ENCODE assay signal across 21 cellular contexts in the genomic region with DNA sequence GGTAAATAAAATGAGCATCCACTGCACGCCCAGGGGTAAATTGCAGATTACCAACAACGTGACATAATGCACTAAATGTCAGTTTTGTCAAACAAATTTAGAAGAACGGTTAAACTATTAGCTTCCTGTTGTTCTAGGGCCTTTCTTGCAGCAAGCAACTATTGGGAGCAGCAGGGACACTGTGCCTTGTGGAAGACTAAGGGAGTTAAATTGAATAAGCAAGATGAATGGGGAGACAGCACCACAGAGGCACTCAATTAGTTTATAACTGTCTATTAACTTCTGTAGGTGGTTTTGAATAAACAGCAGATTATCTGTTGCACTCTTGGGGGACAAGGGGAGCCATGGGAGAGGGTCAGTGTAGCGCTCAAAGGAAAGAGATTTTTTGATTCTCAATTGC.
"Had no signal": no experiment of that assay in that cellular context is flagged by ENCODE, and none has a peak within 500 bp of the region (broad histone marks: within the 10 kb centered on the region; RNA-seq: fewer than 3 reads in every experiment).

No MANE protein-coding gene starts in this region.

- H3K4me3 ChIP-seq: ovary, prostate gland, right atrium auricular region, upper lobe of left lung had no signal

- H3K9me3 ChIP-seq: neutrophil, ovary, prostate gland, right atrium auricular region, upper lobe of left lung had no signal

- DNase-seq: activated B cell treated with CpG ODN at 0.5 μM for 24 hours; activated CD4-positive, alpha-beta T cell treated with anti-CD3 and anti-CD28 coated beads for 36 hours; activated CD4-positive, alpha-beta T cell treated with anti-CD3 and anti-CD28 coated beads, Interleukin-2, amount 50 U/mL, for 4 hours; activated CD8-positive, alpha-beta memory T cell treated with anti-CD3 and anti-CD28 coated beads, Interleukin-2, amount 50 U/mL, for 48 hours; activated naive CD4-positive, alpha-beta T cell treated with anti-CD3 and anti-CD28 coated beads for 36 hours; activated naive CD8-positive, alpha-beta T cell treated with anti-CD3 and anti-CD28 coated beads, Interleukin-2, amount 10 ng/mL, durations not matched to agents 7 days and 5 days; activated T-cell treated with anti-CD3 and anti-CD28 coated beads, Interleukin-2, amount 50 U/mL, for 48 hours; effector CD4-positive, alpha-beta T cell; erythroblast; foreskin fibroblast; left ventricle myocardium superior; mammary epithelial cell; ovary; stimulated activated CD4-positive, alpha-beta T cell treated with anti-CD3 and anti-CD28 coated beads, Interleukin-4, amount 100 ng/mL, for 4 hours; stimulated activated naive CD8-positive, alpha-beta T cell treated with anti-CD3 and anti-CD28 coated beads, Interleukin-15, Interleukin-2, amounts not matched to agents 100 U/mL and 50 U/mL, for 24 hours; T-helper 9 cell; upper lobe of left lung had no signal

- H3K4me1 ChIP-seq: prostate gland, right atrium auricular region, upper lobe of left lung had no signal

- H3K27me3 ChIP-seq: neutrophil, ovary, right atrium auricular region, upper lobe of left lung had no signal

- H3K36me3 ChIP-seq: neutrophil, ovary, prostate gland, right atrium auricular region had no signal

- H3K27ac ChIP-seq: neutrophil, ovary, prostate gland, right atrium auricular region, upper lobe of left lung had no signal

- ATAC-seq: activated CD4-positive, alpha-beta T cell treated with anti-CD3 and anti-CD28 coated beads for 36 hours; left ventricle myocardium superior; natural killer cell treated with Interleukin-12 subunit alpha and Interleukin-12 subunit beta and Interleukin-15 and Interleukin-18, amount 100 ng/mL, for 72 hours; stimulated activated naive CD8-positive, alpha-beta T cell treated with anti-CD3 and anti-CD28 coated beads, Interleukin-15, Interleukin-2, amounts not matched to agents 100 U/mL and 50 U/mL, for 24 hours had no signal
